ENCODE assay signal across 17 cellular contexts in genomic region chr2:235414422-235414821, GRCh38.
DNase-seq lines count a peak whose midpoint lies in the region; ATAC-seq and TF ChIP-seq lines count a peak whose summit lies in the region.
"Had no signal": no experiment of that assay in that cellular context is flagged by ENCODE, and none has a peak within 500 bp of the region (broad histone marks: within the 10 kb centered on the region; RNA-seq: fewer than 3 reads in every experiment).

No MANE protein-coding gene starts in this region.

- DNase-seq in NCI-H2081 (lab: John Stamatoyannopoulos, UW) (peak; percentile 6 to 79), NCI-H2081 treated with DMSO at 0.1 percent for 48 hours (lab: John Stamatoyannopoulos, UW) (no peak), NCI-H524 (lab: John Stamatoyannopoulos, UW) (peak; percentile 83 to 91), cardiac septum (ENCODE audit: low spot score) (peak; percentile 83), thyroid gland (peak; percentile 95), NCI-H82 treated with DMSO at 0.1 percent for 48 hours (lab: John Stamatoyannopoulos, UW; ENCODE audit: unreplicated experiment) (no peak)
- DNase-seq in stimulated activated CD4-positive, alpha-beta T cell treated with anti-CD3 and anti-CD28 coated beads, Interleukin-4, amount 100 ng/mL, for 1 hour = no peak
- DNase-seq: 8988T, erythroblast, KG1, midbrain, NCI-H187 treated with DMSO at 0.1 percent for 48 hours, OCI-M1, spleen had no signal

- H3K27me3 ChIP-seq in thyroid gland = no peaks in the 10 kb centered on the region

- no peak for ATAC-seq in HG03520 (IDR thresholded peaks at IDR 0.05; ENCODE audit: unreplicated experiment)
- ATAC-seq: HCT116 had no signal

- H3K4me1 ChIP-seq in thyroid gland = peaks cover 27 to 41% of the 10 kb centered on the region in 2 donors

- TF ChIP-seq CTCF in thyroid gland (IDR thresholded peaks at IDR 0.05) = no peak

- WGBS in thyroid gland, 2 donors = 46 to 52% methylated on average over 4 of the region's 4 CpGs

- no peak for TF ChIP-seq POLR2A in thyroid gland (IDR thresholded peaks at IDR 0.05)

- H3K36me3 ChIP-seq in thyroid gland = no peaks in the 10 kb centered on the region
- H3K36me3 ChIP-seq: spleen had no signal

- intact Hi-C loops in cardiac septum (cut with DNase I) = loop anchor here (1.0 kb wide), 1 partner anchor 19 kb away; no protein-coding TSS in a partner anchor
- intact Hi-C loops in thyroid gland (cut with DNase I) = no loop called here

- no peak overlapping the region for H3K4me3 ChIP-seq in thyroid gland (replicated peaks in 1 of 3)
- H3K4me3 ChIP-seq: spleen had no signal

- peak overlapping the region; percentile 9 to 79 (median 77) for H3K27ac ChIP-seq in thyroid gland
- H3K27ac ChIP-seq: C4-2B, spleen had no signal

- H3K9me3 ChIP-seq in thyroid gland = no peaks in the 10 kb centered on the region

Comparison
In these comparisons a context has a peak if more than half of its experiments do, and no peak if none do; other contexts are left out.
1. DNase-seq: peak in NCI-H2081 (2 of 2), NCI-H524 (2 of 2), cardiac septum (single experiment) and thyroid gland (2 of 2); none in NCI-H2081 treated with DMSO at 0.1 percent for 48 hours (single experiment), NCI-H82 treated with DMSO at 0.1 percent for 48 hours (single experiment) and stimulated activated CD4-positive, alpha-beta T cell treated with anti-CD3 and anti-CD28 coated beads, Interleukin-4, amount 100 ng/mL, for 1 hour (single experiment).